14 cellular contexts compared by ENCODE assay signal in genomic region chr14:103504991-103505565, GRCh38. TPM values are rescaled to one million over a fixed set of nuclear protein-coding genes. Genes with fewer than 3 reads are reported as not detected.
DNase-seq lines count a peak whose midpoint lies in the region; ATAC-seq and TF ChIP-seq lines count a peak whose summit lies in the region.
"Had no signal": no experiment of that assay in that cellular context is flagged by ENCODE, and none has a peak within 500 bp of the region (broad histone marks: within the 10 kb centered on the region; RNA-seq: fewer than 3 reads in every experiment).

No MANE protein-coding gene starts in this region.

- peaks cover 17% of the 10 kb centered on the region for H3K36me3 Mint-ChIP-seq in type B pancreatic cell

- no peak for TF ChIP-seq POLR2A in adrenal gland (IDR thresholded peaks at IDR 0.05)

- H3K4me1 ChIP-seq in right atrium auricular region = peaks cover 0 to 9% of the 10 kb centered on the region in 2 donors
- peaks cover 18 to 27% of the 10 kb centered on the region in 2 donors for H3K4me1 ChIP-seq in adrenal gland (replicated peaks in 1 of 2)

- H3K27me3 ChIP-seq in right atrium auricular region (no peaks in the 10 kb centered on the region), adrenal gland (no peaks in the 10 kb centered on the region)
- H3K27me3 ChIP-seq: vagina had no signal

- H3K27ac ChIP-seq in right atrium auricular region = no peak overlapping the region
- peak overlapping the region in 1 of 5 donors; percentile 49 for H3K27ac ChIP-seq in adrenal gland
- H3K27ac ChIP-seq: vagina, VCaP had no signal

- no peak overlapping the region for H3K4me3 Mint-ChIP-seq in type B pancreatic cell

- 66 to 72% (median 69%) methylated on average over 8 of the region's 8 CpGs for WGBS in adrenal gland, 4 donors

- intact Hi-C loops in Right ventricle myocardium inferior (cut with DNase I) = no loop called here
- intact Hi-C loops in adrenal gland (cut with DNase I) = loop anchor here in 1 of 2 donors (5.0 kb wide), 1 partner anchor 42 kb away; no protein-coding TSS in a partner anchor

- H3K27ac Mint-ChIP-seq in type B pancreatic cell = peak overlapping the region; percentile 61

- H3K4me3 ChIP-seq in right atrium auricular region = no peak overlapping the region
- H3K4me3 ChIP-seq in adrenal gland = no peak overlapping the region
- H3K4me3 ChIP-seq: vagina had no signal

- DNase-seq in Right ventricle myocardium inferior (ENCODE audit: missing footprints) = no peak
- DNase-seq in right atrium auricular region (ENCODE audit: low spot score) = no peak
- peak in 6 of 7 donors; percentile 23 to 66 (median 56) for DNase-seq in adrenal gland
- peak; percentile 19 for DNase-seq in hepatic stellate cell (ENCODE audit: low spot score)
- no peak for DNase-seq in type B pancreatic cell (ENCODE audit: extremely low spot score, unreplicated experiment)
- DNase-seq in putamen (ENCODE audit: low spot score) = no peak
- no peak for DNase-seq in SHP77 (lab: John Stamatoyannopoulos, UW)
- DNase-seq: naive thymus-derived CD8-positive, alpha-beta T cell; NCI-H1092; NCI-H510A; SHP77 treated with DMSO at 0.1 percent for 48 hours had no signal

- H3K27me3 Mint-ChIP-seq in type B pancreatic cell = no peaks in the 10 kb centered on the region
- H3K27me3 Mint-ChIP-seq: naive thymus-derived CD8-positive, alpha-beta T cell had no signal

- H3K4me1 Mint-ChIP-seq in type B pancreatic cell (ENCODE audit: unreplicated experiment) = peaks cover 4% of the 10 kb centered on the region

- H3K9me3 Mint-ChIP-seq in type B pancreatic cell = no peaks in the 10 kb centered on the region
- H3K9me3 Mint-ChIP-seq: naive thymus-derived CD8-positive, alpha-beta T cell had no signal

- H3K36me3 ChIP-seq in right atrium auricular region (peaks cover 67% of the 10 kb centered on the region), adrenal gland (replicated peaks in 1 of 2) (peaks cover 4 to 56% of the 10 kb centered on the region in 2 donors)

- ATAC-seq in Right ventricle myocardium inferior (peak; percentile 8), HG03469 (IDR thresholded peaks at IDR 0.05; ENCODE audit: unreplicated experiment) (no peak)
- ATAC-seq: naive thymus-derived CD8-positive, alpha-beta T cell had no signal

- H3K9me3 ChIP-seq in right atrium auricular region (no peaks in the 10 kb centered on the region), adrenal gland (replicated peaks in 1 of 3) (no peaks in the 10 kb centered on the region)
- H3K9me3 ChIP-seq: vagina had no signal

- TF ChIP-seq CTCF in right atrium auricular region (IDR thresholded peaks at IDR 0.05) = no peak
- peak in 4 of 6 experiments; percentile 27 to 47 (median 33) for TF ChIP-seq CTCF in adrenal gland (IDR thresholded peaks at IDR 0.05)
- peak; percentile 42 for TF ChIP-seq CTCF in type B pancreatic cell (conservative IDR thresholded peaks at IDR 0.05)

RNA-seq across cellular contexts. Expression of gene CKB, which starts 17.6 kb away (rescaled TPM):
- 577 TPM for total RNA-seq in Right ventricle myocardium inferior
- total RNA-seq in right atrium auricular region = 100 to 1,000 TPM; 546 to 707 TPM
- 100 to 1,000 TPM in 7 of 8 donors, 10 to 100 TPM in 1; 95.6 to 410 (median 198) TPM for total RNA-seq in adrenal gland
- polyA plus RNA-seq in adrenal gland = 100 to 1,000 TPM in 2 of 3 donors, 10 to 100 TPM in 1; 11.0 to 383 (median 303) TPM
- 180 and 323 TPM in 2 replicates for total RNA-seq in type B pancreatic cell (ENCODE audit: low replicate concordance)

RNA-seq across cellular contexts. Expression of gene TRMT61A, which starts 23.9 kb away (rescaled TPM):
- total RNA-seq in Right ventricle myocardium inferior (5.6 TPM), right atrium auricular region (1 to 10 TPM; 4.4 to 7.4 TPM), adrenal gland (10 to 100 TPM in 7 of 8 donors, 1 to 10 TPM in 1; 9.7 to 18.1 (median 13.5) TPM), type B pancreatic cell (ENCODE audit: low replicate concordance) (10.8 and 12.4 TPM in 2 replicates)
- 10 to 100 TPM in 2 of 3 donors, 1 to 10 TPM in 1; 2.5 to 26.0 (median 17.1) TPM for polyA plus RNA-seq in adrenal gland

RNA-seq across cellular contexts. Expression of gene BAG5, which starts 57.4 kb away (rescaled TPM):
- total RNA-seq in Right ventricle myocardium inferior = 16.1 TPM
- 10 to 100 TPM; 16.1 to 17.7 TPM for total RNA-seq in right atrium auricular region
- total RNA-seq in adrenal gland = 10 to 100 TPM; 17.8 to 33.5 (median 25.7) TPM
- 10 to 100 TPM in 1 of 3 donors, 1 to 10 TPM in 2; 5.2 to 28.4 (median 5.6) TPM for polyA plus RNA-seq in adrenal gland
- total RNA-seq in type B pancreatic cell (ENCODE audit: low replicate concordance) = 23.3 and 30.5 TPM in 2 replicates

RNA-seq across cellular contexts. Expression of gene COA8, which starts 57.7 kb away (rescaled TPM):
- 49.3 TPM for total RNA-seq in Right ventricle myocardium inferior
- 10 to 100 TPM; 21.3 to 53.2 TPM for total RNA-seq in right atrium auricular region
- 10 to 100 TPM in 7 of 8 donors, 1 to 10 TPM in 1; 4.9 to 39.2 (median 29.7) TPM for total RNA-seq in adrenal gland
- polyA plus RNA-seq in adrenal gland = 10 to 100 TPM; 29.7 to 59.6 (median 58.8) TPM
- total RNA-seq in type B pancreatic cell (ENCODE audit: low replicate concordance) = 39.8 and 42.5 TPM in 2 replicates

Comparison
In these comparisons a context has a peak if more than half of its experiments do, and no peak if none do; other contexts are left out.
1. DNase-seq: peak in adrenal gland (6 of 7) and hepatic stellate cell (single experiment); none in Right ventricle myocardium inferior (single experiment), right atrium auricular region (single experiment), type B pancreatic cell (single experiment), putamen (single experiment) and SHP77 (0 of 2).
2. CTCF ChIP-seq: peak in adrenal gland (4 of 6) and type B pancreatic cell (single experiment); none in right atrium auricular region (0 of 2).